Comparison of ENCODE assay signal across 10 cellular contexts in genomic region chr11:6336293-6336692, GRCh38.
"Had no signal": no experiment of that assay in that cellular context is flagged by ENCODE, and none has a peak within 500 bp of the region (broad histone marks: within the 10 kb centered on the region; RNA-seq: fewer than 3 reads in every experiment).

No MANE protein-coding gene starts in this region.

- H3K4me1 ChIP-seq: HAP-1 had no signal

- H3K9ac ChIP-seq: GM23248 had no signal

- DNase-seq: GM23248, GOT3, H7, H9, HCEC 1CT, HFFc6 had no signal

- H2AFZ ChIP-seq: GM23248, GM23338 had no signal

- H3K9me3 ChIP-seq: HAP-1 had no signal

- H3K36me3 ChIP-seq: HAP-1 had no signal

- ATAC-seq: GM23338, HCT116 had no signal

- H3K4me2 ChIP-seq: GM23338 had no signal

- H3K27ac ChIP-seq: GM23248 had no signal

- FAIRE-seq: H54 had no signal

- H3K4me3 ChIP-seq: GM23248, GM23338, HAP-1 had no signal
